8 cellular contexts compared by ENCODE assay signal in the genomic region with DNA sequence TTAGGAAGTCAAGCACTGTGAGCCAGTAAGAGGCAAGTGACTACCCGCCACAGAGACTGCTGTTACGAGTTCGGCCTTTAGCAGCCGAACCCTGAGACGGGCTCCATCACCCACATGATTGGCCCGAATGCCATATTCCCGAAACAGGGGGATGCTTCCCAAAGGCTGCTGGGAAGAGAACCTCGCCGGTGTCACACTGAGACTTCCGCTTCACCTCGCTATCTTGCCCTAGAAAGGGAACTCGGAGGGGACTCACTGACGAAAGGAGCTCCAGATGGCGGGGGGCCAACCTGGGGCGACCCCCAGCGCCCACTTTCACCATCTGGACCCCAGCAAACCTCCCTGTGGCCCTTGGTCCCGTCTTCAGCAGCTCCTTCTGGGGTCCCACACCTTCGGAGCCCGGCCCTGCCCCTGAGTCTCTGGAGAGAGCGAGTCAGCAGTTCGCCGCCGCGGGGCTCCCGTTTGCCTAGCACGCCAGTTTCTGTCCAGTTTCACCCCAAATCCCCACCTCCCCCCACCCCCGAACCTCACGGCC. TPM values are rescaled to one million over a fixed set of nuclear protein-coding genes. Genes with fewer than 3 reads are reported as not detected.
A peak's percentile ranks its signal among the peaks of the same experiment; 100 is the strongest.
DNase-seq lines count a peak whose midpoint lies in the region; ATAC-seq and TF ChIP-seq lines count a peak whose summit lies in the region.

No MANE protein-coding gene starts in this region.

- peaks cover 8% of the 10 kb centered on the region for H3K36me3 ChIP-seq in A673 (ENCODE audit: insufficient read depth, low read length, poor library complexity, severe bottlenecking)
- H3K36me3 ChIP-seq in SJSA1, result peaks cover 40% of the 10 kb centered on the region

- DNase-seq in A673 (ENCODE audit: low spot score), result peak; percentile 40
- DNase-seq in SJSA1 (ENCODE audit: low read depth in 1 of 2, low spot score in 2 of 2), result peak; percentile 46 to 51
- peak; percentile 30 for DNase-seq in central memory CD4-positive, alpha-beta T cell
- peak; percentile 18 to 36 for DNase-seq in stimulated activated CD4-positive, alpha-beta T cell treated with anti-CD3 and anti-CD28 coated beads, Interleukin-1b, Interleukin-23, amount 100 ng/mL, for 4 hours (ENCODE audit: low read depth in 2 of 2)
- no peak for DNase-seq in GM20000 (ENCODE audit: low spot score)

- H3K4me3 ChIP-seq in A673 (ENCODE audit: low read depth, low read length, poor library complexity, severe bottlenecking), result peak overlapping the region; percentile 87
- H3K4me3 ChIP-seq in SJSA1, result peak overlapping the region; percentile 76

- TSS peak; percentile 63 for BruUV-seq in A673 (replicated peaks; lab: Mats Ljungman, UMichigan)

- no peaks in the 10 kb centered on the region for H3K9me3 ChIP-seq in A673 (ENCODE audit: low read depth, low read length, poor library complexity, severe bottlenecking)
- H3K9me3 ChIP-seq in SJSA1 (replicated peaks), result no peaks in the 10 kb centered on the region

- CTCF ChIA-PET in A673 (lab: Charles Lee), result no interaction called here

- ATAC-seq in GM18870 (IDR thresholded peaks at IDR 0.05; ENCODE audit: unreplicated experiment) (peak; percentile 18), HG03097 (IDR thresholded peaks at IDR 0.05; ENCODE audit: low FRiP score, unreplicated experiment) (peak; percentile 8)

- H3K27me3 ChIP-seq in A673 (replicated peaks; ENCODE audit: insufficient read depth, low read depth, low read length, poor library complexity), result peaks cover 5% of the 10 kb centered on the region
- H3K27me3 ChIP-seq in SJSA1 (replicated peaks), result 0 out of 2 replicates have a peak, but pooled peaks cover 3% of the 10 kb centered on the region
- no peaks in the 10 kb centered on the region for H3K27me3 ChIP-seq in layer of hippocampus (ENCODE audit: control insufficient read depth, insufficient read depth, low read length)

- TF ChIP-seq CTCF in A673 (conservative IDR thresholded peaks at IDR 0.05; ENCODE audit: low read depth, low read length) (no peak), GM20000 (IDR thresholded peaks at IDR 0.05; ENCODE audit: extremely low read depth, missing control alignments) (no peak)

- POLR2A ChIA-PET in A673 (lab: Charles Lee; ENCODE audit: low non-redundant PET), result no interaction called here

- intact Hi-C loops in A673 (cut with micrococcal nuclease; ENCODE audit: unreplicated experiment), result no loop called here

- H3K4me1 ChIP-seq in A673 (ENCODE audit: insufficient read depth, low read length, poor library complexity, severe bottlenecking) (no peaks in the 10 kb centered on the region), SJSA1 (replicated peaks) (peaks cover 13% of the 10 kb centered on the region)

- H3K27ac ChIP-seq in A673 (ENCODE audit: low read depth, low read length, poor library complexity, severe bottlenecking) (peak overlapping the region; percentile 88), SJSA1 (peak overlapping the region; percentile 76), layer of hippocampus (ENCODE audit: low read depth, low read length) (peak overlapping the region; percentile 93)

RNA-seq across cellular contexts. Expression of a gene that starts 0.5 kb away (rescaled TPM):
- 40.6 and 40.9 TPM in 2 replicates for total RNA-seq in A673 (2021)
- total RNA-seq in SJSA1 (2014; rRNA removed; shearing (Covaris generic)), result 38.6 and 41.6 TPM in 2 replicates

RNA-seq across cellular contexts. Expression of a gene that starts 31.2 kb away (rescaled TPM):
- total RNA-seq in A673 (2021), result 4.0 and 6.8 TPM in 2 replicates
- 10.8 and 13.8 TPM in 2 replicates for total RNA-seq in SJSA1 (2014; rRNA removed; shearing (Covaris generic))
